20 cellular contexts compared by ENCODE assay signal in genomic region chr6:307874-308273, GRCh38. TPM values are rescaled to one million over a fixed set of nuclear protein-coding genes. Genes with fewer than 3 reads are reported as not detected.
DNase-seq lines count a peak whose midpoint lies in the region; ATAC-seq and TF ChIP-seq lines count a peak whose summit lies in the region.
"Had no signal": no experiment of that assay in that cellular context is flagged by ENCODE, and none has a peak within 500 bp of the region (broad histone marks: within the 10 kb centered on the region; RNA-seq: fewer than 3 reads in every experiment).

No MANE protein-coding gene starts in this region.

- peaks cover 24% of the 10 kb centered on the region; the same call in 1 of the 2 replicates for H3K27me3 ChIP-seq in SK-N-SH (ENCODE audit: insufficient read depth)
- no peaks in the 10 kb centered on the region for H3K27me3 ChIP-seq in layer of hippocampus (ENCODE audit: control insufficient read depth, insufficient read depth, low read length)
- no peaks in the 10 kb centered on the region for H3K27me3 ChIP-seq in MG63
- H3K27me3 ChIP-seq: BE2C had no signal

- no peaks in the 10 kb centered on the region for H3K9me2 ChIP-seq in SK-N-SH

- H3K9me3 ChIP-seq in SK-N-SH (no peaks in the 10 kb centered on the region), MG63 (no peaks in the 10 kb centered on the region)
- H3K9me3 ChIP-seq: BE2C had no signal

- WGBS in SK-N-SH (ENCODE audit: low lambda C conversion rate), result 37% methylated on average over 5 of the region's 5 CpGs

- H2AFZ ChIP-seq in SK-N-SH (ENCODE audit: low read depth), result no peak overlapping the region

- no peak for TF ChIP-seq RAD21 in SK-N-SH (IDR thresholded peaks at IDR 0.05; ENCODE audit: low read length)
- TF ChIP-seq RAD21 in Ishikawa (IDR thresholded peaks at IDR 0.05; ENCODE audit: low read depth), result no peak

- CTCF ChIA-PET in SK-N-SH (lab: Yijun Ruan, JAX), result interaction anchor here (1.1 kb wide), 3 partner anchors 10 to 29 kb away, joined by 3 to 4 read pairs (median 3); no protein-coding TSS in a partner anchor

- H3K27ac ChIP-seq in SK-N-SH (ENCODE audit: low read depth in 2 of 2, low read length in 1 of 2) (no peak overlapping the region), layer of hippocampus (ENCODE audit: low read depth, low read length) (peak overlapping the region; percentile 16)
- H3K27ac ChIP-seq: 22Rv1 had no signal

- no peak overlapping the region for H3K4me2 ChIP-seq in SK-N-SH

- no peaks in the 10 kb centered on the region for H3K4me1 ChIP-seq in SK-N-SH (ENCODE audit: control insufficient read depth in 1 of 2, insufficient read depth in 2 of 2, low read depth in 1 of 2, low read length in 1 of 2)
- H3K4me1 ChIP-seq: BE2C had no signal

- no peak for TF ChIP-seq CTCF in SK-N-SH (IDR thresholded peaks at IDR 0.05)

- no peak overlapping the region for H3K9ac ChIP-seq in SK-N-SH

- H3K79me2 ChIP-seq in SK-N-SH (ENCODE audit: insufficient read depth), result no peaks in the 10 kb centered on the region

- no peak overlapping the region for H3K4me3 ChIP-seq in SK-N-SH (ENCODE audit: low read depth in 2 of 2, low read length in 1 of 2)
- no peak overlapping the region for H3K4me3 ChIP-seq in MG63

- DNase-seq in SK-N-SH (no peak), posterior vena cava (ENCODE audit: low spot score) (peak; percentile 72), HK-2 (ENCODE audit: unreplicated experiment) (no peak), NCI-H748 treated with DMSO at 0.1 percent for 48 hours (lab: John Stamatoyannopoulos, UW) (no peak), MG63 (no peak)
- DNase-seq: BE2C; CD4-positive, CD25-positive, alpha-beta regulatory T cell; DMS153; DND-41; NCI-H2029; NCI-H446 treated with DMSO at 0.1 percent for 48 hours; NCI-H526; RPMI8226; SHP77 treated with DMSO at 0.1 percent for 48 hours; SW 1271 had no signal

- TF ChIP-seq EP300 in SK-N-SH (IDR thresholded peaks at IDR 0.05; ENCODE audit: borderline replicate concordance in 1 of 2, low read depth in 1 of 2, low read length in 1 of 2) (no peak), Ishikawa (IDR thresholded peaks at IDR 0.05; ENCODE audit: borderline replicate concordance) (no peak)

- no peaks in the 10 kb centered on the region for H3F3A ChIP-seq in SK-N-SH (replicated peaks; ENCODE audit: insufficient read depth)

- POLR2A ChIA-PET in SK-N-SH (lab: Yijun Ruan, JAX), result no interaction called here

- H3K36me3 ChIP-seq in SK-N-SH (replicated peaks in 1 of 2; ENCODE audit: control insufficient read depth in 1 of 2, insufficient read depth in 2 of 2, low read length in 1 of 2) (no peaks in the 10 kb centered on the region), MG63 (no peaks in the 10 kb centered on the region)
- H3K36me3 ChIP-seq: BE2C had no signal

- no peak for ATAC-seq in SK-N-SH treated with all-trans-retinoic acid at 6 μM for 48 hours
- ATAC-seq: HCT116 had no signal

- H4K20me1 ChIP-seq in SK-N-SH (ENCODE audit: insufficient read depth), result no peaks in the 10 kb centered on the region

- intact Hi-C loops in posterior vena cava (cut with DNase I), result loop anchor here in 1 of 2 donors (1.0 kb wide), 1 partner anchor 31 kb away; no protein-coding TSS in a partner anchor

TF ChIP-seq in SK-N-SH, 30 proteins besides CTCF, POLR2A, EP300 and RAD21:
- TF ChIP-seq GATA2 (CRISPR knock-in tag; IDR thresholded peaks at IDR 0.05), result no peak
- 0 out of 2 replicates have a peak, but pooled peaks have one; percentile 20 for TF ChIP-seq NFIC (IDR thresholded peaks at IDR 0.05; ENCODE audit: borderline replicate concordance)

TF ChIP-seq in SK-N-SH treated with all-trans-retinoic acid at 6 μM for 48 hours, 23 proteins besides CTCF, POLR2A, EP300 and RAD21 (continues in another document):
- TF ChIP-seq ZC3H10 (CRISPR knock-in tag; IDR thresholded peaks at IDR 0.05) (no peak), CREB5 (CRISPR knock-in tag; IDR thresholded peaks at IDR 0.05; ENCODE audit: low read depth) (no peak), ZFP3 (CRISPR knock-in tag; IDR thresholded peaks at IDR 0.05) (no peak), POU6F1 (CRISPR knock-in tag; IDR thresholded peaks at IDR 0.05; ENCODE audit: borderline replicate concordance, low read depth) (no peak), RARB (CRISPR knock-in tag; IDR thresholded peaks at IDR 0.05) (no peak)

TF ChIP-seq in Ishikawa, 13 proteins besides CTCF, POLR2A, EP300 and RAD21:
- TF ChIP-seq NFIC (IDR thresholded peaks at IDR 0.05) (0 out of 2 replicates have a peak, but pooled peaks have one; percentile 28), EGR1 (IDR thresholded peaks at IDR 0.05) (no peak)

RNA-seq across cellular contexts. Expression of gene DUSP22, which starts 15.6 kb away (rescaled TPM):
- 5.6 and 6.8 TPM in 2 replicates for polyA plus RNA-seq in SK-N-SH (2012; rRNA removed)
- 6.5 and 6.7 TPM in 2 replicates for polyA plus RNA-seq in SK-N-SH (2012; cell fraction: cytosol; rRNA removed)
- 30.6 and 31.7 TPM in 2 replicates for polyA plus RNA-seq in SK-N-SH (2012; cell fraction: nucleus; rRNA removed)
- 10 to 100 TPM; 45.7 to 51.8 TPM for total RNA-seq in posterior vena cava
- total RNA-seq in MG63 (2014; rRNA removed; shearing (Covaris generic); ENCODE audit: low replicate concordance), result 4.5 TPM in 2 replicates
